ENCODE assay signal across 19 cellular contexts in the genomic region with DNA sequence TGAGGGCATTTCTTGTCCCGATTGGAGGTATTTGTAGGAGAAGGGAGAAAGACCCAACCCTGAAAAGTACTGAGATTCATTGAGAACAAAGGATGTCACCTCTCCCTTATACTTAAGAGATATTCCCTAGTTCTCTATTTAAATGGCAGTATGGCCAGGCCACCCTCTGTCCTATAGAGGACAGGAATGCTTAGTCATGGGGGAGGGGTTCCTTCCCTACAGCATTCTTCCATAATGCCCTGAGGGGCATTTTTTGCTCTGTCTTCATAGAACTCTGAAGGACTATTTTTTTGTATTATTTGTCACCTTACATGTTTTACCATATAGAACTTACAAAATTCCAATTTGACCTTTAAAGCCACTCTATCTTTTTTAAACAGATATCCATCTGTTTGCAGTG.
A peak's percentile ranks its signal among the peaks of the same experiment; 100 is the strongest.
DNase-seq lines count a peak whose midpoint lies in the region; ATAC-seq lines count a peak whose summit lies in the region.
"Had no signal": no experiment of that assay in that cellular context is flagged by ENCODE, and none has a peak within 500 bp of the region (broad histone marks: within the 10 kb centered on the region; RNA-seq: fewer than 3 reads in every experiment).

No MANE protein-coding gene starts in this region.

- no peak overlapping the region for H3K9ac ChIP-seq in mesendoderm (ENCODE audit: low read length)
- H3K9ac ChIP-seq: BLaER1 had no signal

- no peak overlapping the region for H3K4ac ChIP-seq in mesendoderm (ENCODE audit: low read depth, low read length)

- H3K9me3 Mint-ChIP-seq in activated T-cell treated with anti-CD3 and anti-CD28 coated beads, Interleukin-2, amount 50 U/mL, for 72 hours = no peaks in the 10 kb centered on the region
- H3K9me3 Mint-ChIP-seq: CD8-positive, alpha-beta T cell had no signal

- no peaks in the 10 kb centered on the region for H3K36me3 Mint-ChIP-seq in activated T-cell treated with anti-CD3 and anti-CD28 coated beads, Interleukin-2, amount 50 U/mL, for 72 hours (ENCODE audit: insufficient read depth in 2 of 2)
- H3K36me3 Mint-ChIP-seq: CD8-positive, alpha-beta T cell had no signal

- no peaks in the 10 kb centered on the region for H3K27me3 ChIP-seq in mesendoderm (ENCODE audit: insufficient read depth, low read length, poor library complexity)
- H3K27me3 ChIP-seq: BLaER1 had no signal

- no peaks in the 10 kb centered on the region for H3K36me3 ChIP-seq in mesendoderm (ENCODE audit: control insufficient read depth, insufficient read depth, low read length)
- H3K36me3 ChIP-seq: BLaER1 had no signal

- H3K18ac ChIP-seq in mesendoderm (ENCODE audit: low read length) = no peak overlapping the region

- no peak overlapping the region for H3K4me2 ChIP-seq in mesendoderm (ENCODE audit: low read length)
- H3K4me2 ChIP-seq: BLaER1 had no signal

- peaks cover 2% of the 10 kb centered on the region for H3K4me1 ChIP-seq in mesendoderm (ENCODE audit: control insufficient read depth, low read depth, low read length)

- no peak overlapping the region for H2BK15ac ChIP-seq in mesendoderm (replicated peaks; ENCODE audit: low read depth)

- no peak overlapping the region for H3K4me3 Mint-ChIP-seq in activated T-cell treated with anti-CD3 and anti-CD28 coated beads, Interleukin-2, amount 50 U/mL, for 72 hours
- H3K4me3 Mint-ChIP-seq: CD8-positive, alpha-beta T cell had no signal

- peak; percentile 12 for DNase-seq in ELR (ENCODE audit: low read depth)
- peak; percentile 15 for DNase-seq in NCI-H460 (ENCODE audit: extremely low read depth, low read depth)
- DNase-seq in globus pallidus (ENCODE audit: low spot score) = peak; percentile 16
- peak; percentile 94 for DNase-seq in mesendoderm
- no peak for DNase-seq in pons (ENCODE audit: low spot score)
- no peak for DNase-seq in ureter (ENCODE audit: low spot score)
- DNase-seq in activated T-cell treated with anti-CD3 and anti-CD28 coated beads, Interleukin-2, amount 50 U/mL, for 72 hours = no peak
- DNase-seq: CD8-positive, alpha-beta T cell; DMS79; HCEC 1CT; KG1; NCI-H1436 treated with DMSO at 0.1 percent for 48 hours; NCI-H2081; NCI-H524; Right ventricle myocardium superior had no signal

- H3K27ac ChIP-seq in mesendoderm (ENCODE audit: low read depth, low read length) = no peak overlapping the region
- H3K27ac ChIP-seq: BLaER1, SK-N-MC had no signal

- H3K27me3 Mint-ChIP-seq in activated T-cell treated with anti-CD3 and anti-CD28 coated beads, Interleukin-2, amount 50 U/mL, for 72 hours (ENCODE audit: low read depth) = peaks cover 7% of the 10 kb centered on the region

- no peak overlapping the region for H2AK5ac ChIP-seq in mesendoderm (ENCODE audit: low read length)

- no peak overlapping the region for H2BK5ac ChIP-seq in mesendoderm (ENCODE audit: low read length)

- no peak overlapping the region for H3K4me3 ChIP-seq in mesendoderm (ENCODE audit: low read length)
- H3K4me3 ChIP-seq: BLaER1, SK-N-MC had no signal

- no peak overlapping the region for H4K8ac ChIP-seq in mesendoderm (ENCODE audit: low read depth, low read length)

- H3K27ac Mint-ChIP-seq in activated T-cell treated with anti-CD3 and anti-CD28 coated beads, Interleukin-2, amount 50 U/mL, for 72 hours = no peak overlapping the region
- H3K27ac Mint-ChIP-seq: CD8-positive, alpha-beta T cell had no signal

- ATAC-seq in HG02763 (IDR thresholded peaks at IDR 0.05; ENCODE audit: unreplicated experiment) = no peak
- ATAC-seq in activated T-cell treated with anti-CD3 and anti-CD28 coated beads, Interleukin-2, amount 50 U/mL, for 72 hours (replicated peaks in 1 of 2) = no peak
- ATAC-seq: CD8-positive, alpha-beta T cell; HepG2 had no signal

- H3K4me1 Mint-ChIP-seq in activated T-cell treated with anti-CD3 and anti-CD28 coated beads, Interleukin-2, amount 50 U/mL, for 72 hours (ENCODE audit: low read depth) = no peaks in the 10 kb centered on the region

- no peak overlapping the region for H3K23ac ChIP-seq in mesendoderm (ENCODE audit: low read length)

- no peak overlapping the region for H4K5ac ChIP-seq in mesendoderm (ENCODE audit: low read length)

- no peak overlapping the region for H2BK120ac ChIP-seq in mesendoderm (ENCODE audit: low read depth, low read length)

- no peaks in the 10 kb centered on the region for H3K79me2 ChIP-seq in mesendoderm (ENCODE audit: control insufficient read depth, insufficient read depth, low read length)

- no peak overlapping the region for H3K56ac ChIP-seq in mesendoderm (ENCODE audit: low read length)

- WGBS in mesendoderm (ENCODE audit: extremely low coverage, insufficient coverage, low lambda C conversion rate) = no CpG with 5 or more reads among the region's 1 CpG

- H3K79me1 ChIP-seq in mesendoderm (ENCODE audit: low read length) = no peaks in the 10 kb centered on the region

Comparison
In these comparisons a context has a peak if more than half of its experiments do, and no peak if none do; other contexts are left out.
1. DNase-seq: peak in ELR (single experiment), NCI-H460 (single experiment), globus pallidus (single experiment) and mesendoderm (single experiment); none in pons (single experiment), ureter (single experiment) and activated T-cell treated with anti-CD3 and anti-CD28 coated beads, Interleukin-2, amount 50 U/mL, for 72 hours (0 of 2).